In genomic region chr6:119241124-119241491, GRCh38 we compare ENCODE assay signal across 1 cellular context.
TF ChIP-seq lines count a peak whose summit lies in the region.

No MANE protein-coding gene starts in this region.

TF ChIP-seq in IMR-90, 13 proteins besides CTCF, POLR2A, EP300 and RAD21:
- TF ChIP-seq CEBPB (IDR thresholded peaks at IDR 0.05; ENCODE audit: low read depth, low read length) (no peak), RFX5 (IDR thresholded peaks at IDR 0.05; ENCODE audit: low read depth, low read length) (no peak), NFE2L2 (IDR thresholded peaks at IDR 0.05; ENCODE audit: low read depth, low read length) (no peak)
TF ChIP-seq in IMR-90: peak in this region for 0.
